In genomic region chrX:9539611-9540387, GRCh38 we compare ENCODE assay signal across 17 cellular contexts.
DNase-seq lines count a peak whose midpoint lies in the region; ATAC-seq and TF ChIP-seq lines count a peak whose summit lies in the region.
"Had no signal": no experiment of that assay in that cellular context is flagged by ENCODE, and none has a peak within 500 bp of the region (broad histone marks: within the 10 kb centered on the region; RNA-seq: fewer than 3 reads in every experiment).

No MANE protein-coding gene starts in this region.

- DNase-seq in NCI-H2196 (lab: John Stamatoyannopoulos, UW; ENCODE audit: unreplicated experiment) (peak; percentile 14), NCI-H2196 treated with DMSO at 0.1 percent for 48 hours (lab: John Stamatoyannopoulos, UW; ENCODE audit: unreplicated experiment) (no peak), SHP77 (lab: John Stamatoyannopoulos, UW) (peak; percentile 31 to 44), ACHN (no peak), MV-4-11 (lab: John Stamatoyannopoulos, UW) (no peak)
- DNase-seq: activated effector memory CD4-positive, alpha-beta T cell treated with Interleukin-2 at 50 U/mL for 16 hours; aorta; mesenchymal stem cell; NCI-H1694; NCI-H526 treated with DMSO at 0.1 percent for 48 hours; PC-9; stimulated activated CD4-positive, alpha-beta T cell treated with anti-CD3 and anti-CD28 coated beads, Interleukin-12 subunit alpha, Interleukin-12 subunit beta, amount 100 ng/mL, for 4 hours; thyroid gland had no signal

- no peaks in the 10 kb centered on the region for H3K4me1 ChIP-seq in parathyroid adenoma

- no peak for TF ChIP-seq CTCF in parathyroid adenoma (IDR thresholded peaks at IDR 0.05)

- no peak overlapping the region for H3K4me3 ChIP-seq in parathyroid adenoma (ENCODE audit: low read depth, low read length)
- H3K4me3 ChIP-seq: BLaER1, PC-9, thyroid gland had no signal

- no peak overlapping the region for H2AFZ ChIP-seq in parathyroid adenoma
- H2AFZ ChIP-seq: PC-9 had no signal

- H3K4me2 ChIP-seq in parathyroid adenoma (ENCODE audit: low read length), result no peak overlapping the region
- H3K4me2 ChIP-seq: BLaER1, PC-9 had no signal

- H3K36me3 ChIP-seq in KOPT-K1 (ENCODE audit: insufficient read depth, low read length) (no peaks in the 10 kb centered on the region), parathyroid adenoma (ENCODE audit: control insufficient read depth, insufficient read depth, low read length) (no peaks in the 10 kb centered on the region)
- H3K36me3 ChIP-seq: thyroid gland had no signal

- no peaks in the 10 kb centered on the region for H3K27me3 ChIP-seq in parathyroid adenoma (ENCODE audit: control insufficient read depth, insufficient read depth, low read length)
- H3K27me3 ChIP-seq: BLaER1, thyroid gland had no signal

- in situ Hi-C loops in ACHN (cut with HindIII; ENCODE audit: low pct_ligation_motif_present, low pct_unique_long_range_greater_than_20kb, low sequenced_read_pairs), result no loop called here

- H3K9me3 ChIP-seq in KOPT-K1 (ENCODE audit: insufficient read depth, low read length, poor library complexity, severe bottlenecking) (no peaks in the 10 kb centered on the region), parathyroid adenoma (ENCODE audit: control insufficient read depth, low read length) (no peaks in the 10 kb centered on the region)
- H3K9me3 ChIP-seq: thyroid gland had no signal

- H3K27ac ChIP-seq in KOPT-K1 (ENCODE audit: low read depth, low read length, poor library complexity, severe bottlenecking), result peak overlapping the region; percentile 75
- peak overlapping the region; percentile 52 for H3K27ac ChIP-seq in parathyroid adenoma
- H3K27ac ChIP-seq: BLaER1, PC-9, thyroid gland had no signal

- no peak for ATAC-seq in GM21737 (IDR thresholded peaks at IDR 0.05; ENCODE audit: unreplicated experiment)

- H3K79me2 ChIP-seq in parathyroid adenoma, result no peaks in the 10 kb centered on the region

- H3K9ac ChIP-seq in parathyroid adenoma, result no peak overlapping the region
- H3K9ac ChIP-seq: BLaER1 had no signal

Comparison
In these comparisons a context has a peak if more than half of its experiments do, and no peak if none do; other contexts are left out.
1. DNase-seq: peak in NCI-H2196 (single experiment) and SHP77 (2 of 2); none in NCI-H2196 treated with DMSO at 0.1 percent for 48 hours (single experiment), ACHN (single experiment) and MV-4-11 (single experiment).